ENCODE assay signal across 14 cellular contexts in the genomic region with DNA sequence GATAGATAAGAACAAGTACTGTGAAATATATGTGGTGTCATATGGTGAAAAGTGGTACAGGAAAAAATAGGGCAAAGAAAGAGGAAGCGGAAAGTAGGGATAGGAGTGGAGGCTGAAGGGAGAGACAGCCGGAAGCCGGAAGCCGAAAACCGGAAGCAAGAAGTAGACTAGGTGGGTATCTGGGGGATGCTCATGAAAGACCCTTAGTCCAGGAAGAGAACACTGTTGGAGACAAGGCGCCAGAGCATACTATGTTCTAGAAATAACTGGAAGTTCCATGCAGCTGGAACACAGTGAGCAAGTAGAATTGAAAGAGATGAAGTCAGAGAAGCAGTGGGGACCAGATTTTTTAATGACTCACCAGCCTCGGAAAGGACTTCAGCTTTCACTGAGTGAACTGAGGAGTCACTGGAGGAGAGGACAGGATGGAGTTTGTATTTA. TPM values are rescaled to one million over a fixed set of nuclear protein-coding genes. Genes with fewer than 3 reads are reported as not detected.
DNase-seq lines count a peak whose midpoint lies in the region; ATAC-seq, FAIRE-seq and TF ChIP-seq lines count a peak whose summit lies in the region.
"Had no signal": no experiment of that assay in that cellular context is flagged by ENCODE, and none has a peak within 500 bp of the region (broad histone marks: within the 10 kb centered on the region; RNA-seq: fewer than 3 reads in every experiment).

No MANE protein-coding gene starts in this region.

- H3K27ac ChIP-seq in Panc1 (ENCODE audit: low read length) = peak overlapping the region; percentile 39; the same call in 1 of the 2 replicates
- H3K27ac ChIP-seq in neural progenitor cell = no peak overlapping the region
- H3K27ac ChIP-seq in RWPE1 = no peak overlapping the region
- H3K27ac ChIP-seq: VCaP had no signal

- in situ Hi-C loops in Panc1 (cut with HindIII; ENCODE audit: low pct_unique_long_range_greater_than_20kb, low sequenced_read_pairs) = no loop called here

- no peak overlapping the region for H3K4me3 Mint-ChIP-seq in neural progenitor cell

- H3K36me3 Mint-ChIP-seq in neural progenitor cell = no peaks in the 10 kb centered on the region

- no peak overlapping the region for H2AFZ ChIP-seq in neural progenitor cell (replicated peaks)

- H3K27me3 Mint-ChIP-seq in neural progenitor cell (ENCODE audit: insufficient read depth, low read depth) = peaks cover 2% of the 10 kb centered on the region

- TF ChIP-seq POLR2A in H54 (IDR thresholded peaks at IDR 0.05; ENCODE audit: low read depth, low read length) = no peak

- intact Hi-C loops in Panc1 (cut with micrococcal nuclease; ENCODE audit: unreplicated experiment) = loop anchor here (5.0 kb wide), 1 partner anchor 605 kb away; no protein-coding TSS in a partner anchor

- peak; percentile 89 for FAIRE-seq in H54 (lab: Jason Lieb, UNC)

- no peak overlapping the region for H3K4me3 ChIP-seq in Panc1 (ENCODE audit: low read depth in 2 of 2, low read length in 2 of 2)
- H3K4me3 ChIP-seq in choroid plexus epithelial cell (ENCODE audit: low read depth, low read length) = no peak overlapping the region
- no peak overlapping the region for H3K4me3 ChIP-seq in neural progenitor cell
- H3K4me3 ChIP-seq: HAP-1 had no signal

- peak overlapping the region; percentile 1 for H3K27ac Mint-ChIP-seq in neural progenitor cell

- H3K9ac ChIP-seq in neural progenitor cell = no peak overlapping the region

- H3K9me3 Mint-ChIP-seq in neural progenitor cell = no peaks in the 10 kb centered on the region

- H3F3A ChIP-seq in neural progenitor cell (ENCODE audit: low read depth) = peaks cover 3% of the 10 kb centered on the region

- POLR2A ChIA-PET in Panc1 (lab: Charles Lee) (no interaction called here), RWPE1 (lab: Yijun Ruan, JAX; ENCODE audit: low non-redundant PET) (no interaction called here)

- H3K79me2 ChIP-seq in neural progenitor cell (ENCODE audit: low read depth) = no peaks in the 10 kb centered on the region

- CTCF ChIA-PET in Panc1 (lab: Charles Lee) = interaction anchor here (0.7 kb wide), 2 partner anchors 13 to 25 kb away, joined by 3 to 10 read pairs; no protein-coding TSS in a partner anchor
- CTCF ChIA-PET in RWPE1 (lab: Yijun Ruan, JAX) = interaction anchor here (0.5 to 0.7 kb wide), 6 partner anchors 11 to 1637 kb away, joined by 3 to 8 read pairs (median 4); no protein-coding TSS in a partner anchor

- H3K27me3 ChIP-seq in Panc1 (ENCODE audit: control insufficient read depth, insufficient read depth, low read length) = no peaks in the 10 kb centered on the region
- no peaks in the 10 kb centered on the region for H3K27me3 ChIP-seq in neural progenitor cell

- no peak for TF ChIP-seq CTCF in Panc1 (IDR thresholded peaks at IDR 0.05)
- TF ChIP-seq CTCF in choroid plexus epithelial cell (conservative IDR thresholded peaks at IDR 0.05; ENCODE audit: low read depth, low read length) = no peak
- TF ChIP-seq CTCF in neural progenitor cell (IDR thresholded peaks at IDR 0.05) = no peak
- TF ChIP-seq CTCF in RWPE1 (conservative IDR thresholded peaks at IDR 0.05; ENCODE audit: low read depth) = no peak

- H3K36me3 ChIP-seq in Panc1 (ENCODE audit: control insufficient read depth, insufficient read depth, low read length) = no peaks in the 10 kb centered on the region
- no peaks in the 10 kb centered on the region for H3K36me3 ChIP-seq in neural progenitor cell
- H3K36me3 ChIP-seq: HAP-1 had no signal

- peaks cover 21% of the 10 kb centered on the region for H3K4me1 Mint-ChIP-seq in neural progenitor cell

- H3K9me3 ChIP-seq in Panc1 (ENCODE audit: control insufficient read depth, insufficient read depth, low read depth, low read length) = no peaks in the 10 kb centered on the region
- no peaks in the 10 kb centered on the region for H3K9me3 ChIP-seq in neural progenitor cell (ENCODE audit: low read depth)
- H3K9me3 ChIP-seq: HAP-1 had no signal

- no peaks in the 10 kb centered on the region for H4K20me1 ChIP-seq in neural progenitor cell (ENCODE audit: low read depth)

- DNase-seq in H54 (ENCODE audit: insufficient read length, low spot score) (peak; percentile 40), Panc1 (ENCODE audit: low read depth, low spot score) (no peak), choroid plexus epithelial cell (ENCODE audit: low read depth) (peak; percentile 47), neural progenitor cell (ENCODE audit: low spot score) (no peak), RWPE1 (ENCODE audit: low spot score) (no peak), cerebellar nuclear complex (lab: John Stamatoyannopoulos, UW) (no peak)
- DNase-seq: activated T-cell treated with anti-CD3 and anti-CD28 coated beads for 4 hours, aorta, NCI-H2171 had no signal

- BruUV-seq in Panc1 (replicated peaks; lab: Mats Ljungman, UMichigan) = no TSS peak

- no peaks in the 10 kb centered on the region; the same call in 1 of the 2 replicates for H3K4me1 ChIP-seq in Panc1 (ENCODE audit: control insufficient read depth, insufficient read depth, low read length)
- H3K4me1 ChIP-seq in neural progenitor cell = peaks cover 19% of the 10 kb centered on the region
- H3K4me1 ChIP-seq: HAP-1 had no signal

- H3K4me2 ChIP-seq in neural progenitor cell = no peak overlapping the region

- no peak for ATAC-seq in Panc1
- ATAC-seq in GM19351 (IDR thresholded peaks at IDR 0.05; ENCODE audit: unreplicated experiment) = no peak
- no peak for ATAC-seq in GM18907 (IDR thresholded peaks at IDR 0.05; ENCODE audit: unreplicated experiment)
- ATAC-seq: sciatic nerve had no signal

RNA-seq across cellular contexts. Expression of a gene that starts 22.5 kb away (rescaled TPM):
- 0.82 TPM for total RNA-seq in Panc1 (2021; ENCODE audit: unreplicated experiment)
- 1.2 TPM for polyA plus RNA-seq in Panc1 (2012; ENCODE audit: insufficient read length)
- total RNA-seq in neural progenitor cell (ENCODE audit: low replicate concordance) = 4.4 and 5.1 TPM in 2 replicates

Comparison
In these comparisons a context has a peak if more than half of its experiments do, and no peak if none do; other contexts are left out.
1. DNase-seq: peak in H54 (single experiment) and choroid plexus epithelial cell (single experiment); none in Panc1 (single experiment), neural progenitor cell (single experiment), RWPE1 (single experiment) and cerebellar nuclear complex (0 of 2).